ENCODE assay signal across 8 cellular contexts in genomic region chr9:83708515-83709158, GRCh38. TPM values are rescaled to one million over a fixed set of nuclear protein-coding genes. Genes with fewer than 3 reads are reported as not detected.
DNase-seq lines count a peak whose midpoint lies in the region; ATAC-seq and TF ChIP-seq lines count a peak whose summit lies in the region.

No MANE protein-coding gene starts in this region.

- TF ChIP-seq CTCF in astrocyte of the spinal cord (IDR thresholded peaks at IDR 0.05; ENCODE audit: low read depth, low read length) = no peak

- no peaks in the 10 kb centered on the region for H3K27me3 Mint-ChIP-seq in T-helper 1 cell treated with Interleukin-12 subunit alpha and Interleukin-12 subunit beta and Interleukin-4 antibody, amounts not matched to agents 30 μg/mL and 1 μg/mL, for 36 hours (ENCODE audit: low read depth)

- H3K9ac ChIP-seq in iPS-15b (ENCODE audit: low read depth, low read length) (peak overlapping the region; percentile 94), skeletal muscle satellite cell (ENCODE audit: low read depth, low read length) (peak overlapping the region; percentile 98)

- peaks cover 3% of the 10 kb centered on the region for H3K27me3 ChIP-seq in iPS-15b (ENCODE audit: control insufficient read depth, insufficient read depth, low read length)
- H3K27me3 ChIP-seq in skeletal muscle satellite cell (ENCODE audit: control insufficient read depth, insufficient read depth, low read length) = no peaks in the 10 kb centered on the region

- peaks cover 14% of the 10 kb centered on the region for H3K36me3 Mint-ChIP-seq in T-helper 1 cell treated with Interleukin-12 subunit alpha and Interleukin-12 subunit beta and Interleukin-4 antibody, amounts not matched to agents 30 μg/mL and 1 μg/mL, for 36 hours (ENCODE audit: low read depth)

- H3K9me3 ChIP-seq in iPS-15b (ENCODE audit: control insufficient read depth, insufficient read depth, low read length) (no peaks in the 10 kb centered on the region), skeletal muscle satellite cell (replicated peaks; ENCODE audit: low read length) (no peaks in the 10 kb centered on the region)

- peak overlapping the region; percentile 97 for H3K27ac Mint-ChIP-seq in T-helper 1 cell treated with Interleukin-12 subunit alpha and Interleukin-12 subunit beta and Interleukin-4 antibody, amounts not matched to agents 30 μg/mL and 1 μg/mL, for 36 hours

- in situ Hi-C loops in astrocyte of the spinal cord (cut with HindIII; ENCODE audit: low sequenced_read_pairs) = no loop called here

- H3K4me2 ChIP-seq in skeletal muscle satellite cell (ENCODE audit: low read length) = peak overlapping the region; percentile 96

- H3K4me1 Mint-ChIP-seq in T-helper 1 cell treated with Interleukin-12 subunit alpha and Interleukin-12 subunit beta and Interleukin-4 antibody, amounts not matched to agents 30 μg/mL and 1 μg/mL, for 36 hours (ENCODE audit: low read depth) = peaks cover 27% of the 10 kb centered on the region

- H3K4me3 ChIP-seq in astrocyte of the spinal cord (ENCODE audit: low read depth, low read length) (peak overlapping the region; percentile 65), iPS-15b (ENCODE audit: low read depth, low read length) (peak overlapping the region; percentile 71), skeletal muscle satellite cell (ENCODE audit: low read length) (peak overlapping the region; percentile 93)

- DNase-seq in DMS53 treated with DMSO at 0.1 percent for 48 hours (lab: John Stamatoyannopoulos, UW; ENCODE audit: unreplicated experiment) (peak; percentile 35), HT-29 (ENCODE audit: low spot score) (peak; percentile 68), astrocyte of the spinal cord (ENCODE audit: low read depth, low spot score) (no peak), NCI-H526 treated with DMSO at 0.1 percent for 48 hours (lab: John Stamatoyannopoulos, UW) (no peak)

- H3K36me3 ChIP-seq in iPS-15b (ENCODE audit: control insufficient read depth, insufficient read depth, low read length) (no peaks in the 10 kb centered on the region), skeletal muscle satellite cell (ENCODE audit: insufficient read depth, low read length) (peaks cover 3% of the 10 kb centered on the region)

- ATAC-seq in GM21367 (IDR thresholded peaks at IDR 0.05; ENCODE audit: unreplicated experiment) = peak; percentile 53

- H3K4me1 ChIP-seq in iPS-15b (ENCODE audit: control insufficient read depth, insufficient read depth, low read length) (peaks cover 7% of the 10 kb centered on the region), skeletal muscle satellite cell (ENCODE audit: control insufficient read depth, insufficient read depth, low read length) (peaks cover 13% of the 10 kb centered on the region)

- H3K9me3 Mint-ChIP-seq in T-helper 1 cell treated with Interleukin-12 subunit alpha and Interleukin-12 subunit beta and Interleukin-4 antibody, amounts not matched to agents 30 μg/mL and 1 μg/mL, for 36 hours = no peaks in the 10 kb centered on the region

- H3K4me3 Mint-ChIP-seq in T-helper 1 cell treated with Interleukin-12 subunit alpha and Interleukin-12 subunit beta and Interleukin-4 antibody, amounts not matched to agents 30 μg/mL and 1 μg/mL, for 36 hours = peak overlapping the region; percentile 86

RNA-seq across cellular contexts. Expression of gene UBQLN1, which starts 0.9 kb away (rescaled TPM):
- total RNA-seq in HT-29 (2014; rRNA removed; shearing (Covaris generic)) = 79.2 and 82.4 TPM in 2 replicates
- total RNA-seq in skeletal muscle satellite cell (2012; rRNA removed) = 93.3 and 96.3 TPM in 2 replicates

Comparison
In these comparisons a context has a peak if more than half of its experiments do, and no peak if none do; other contexts are left out.
1. DNase-seq: peak in DMS53 treated with DMSO at 0.1 percent for 48 hours (single experiment) and HT-29 (single experiment); none in astrocyte of the spinal cord (single experiment) and NCI-H526 treated with DMSO at 0.1 percent for 48 hours (single experiment).
2. Peak in every context shown above with its lines, with median percentiles within 50 percentile points of each other: H3K4me3 ChIP-seq.